Comparison of ENCODE assay signal across 1 cellular context in the genomic region with DNA sequence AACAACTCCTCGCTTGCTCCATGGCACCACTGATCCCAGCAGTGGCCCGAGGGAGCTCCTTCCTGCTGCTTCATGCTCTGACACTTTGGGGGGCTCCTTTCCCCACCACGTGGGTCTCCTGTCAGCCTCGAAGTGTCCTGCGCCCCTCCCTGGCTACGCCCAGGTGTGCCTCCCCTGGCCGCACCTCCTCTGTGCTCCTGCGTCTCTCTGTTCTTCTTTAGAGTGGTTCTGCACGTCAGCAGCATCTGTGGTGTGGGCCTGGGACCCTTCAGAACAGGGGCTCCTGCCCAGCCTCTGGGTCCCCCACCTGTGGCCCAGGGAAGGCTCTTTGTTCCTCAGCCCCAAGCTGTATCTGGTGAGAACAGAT.
TF ChIP-seq lines count a peak whose summit lies in the region.

No MANE protein-coding gene starts in this region.

TF ChIP-seq in SK-N-SH, 30 proteins besides CTCF, POLR2A, EP300 and RAD21 (continued from another document):
- TF ChIP-seq ZBTB33 (IDR thresholded peaks at IDR 0.05; ENCODE audit: borderline replicate concordance, low read depth): no peak
- no peak for TF ChIP-seq TCF12 (IDR thresholded peaks at IDR 0.05)
